11 cellular contexts compared by ENCODE assay signal in genomic region chr7:150983893-150984368, GRCh38. TPM values are rescaled to one million over a fixed set of nuclear protein-coding genes. Genes with fewer than 3 reads are reported as not detected.
DNase-seq lines count a peak whose midpoint lies in the region; ATAC-seq and TF ChIP-seq lines count a peak whose summit lies in the region.
"Had no signal": no experiment of that assay in that cellular context is flagged by ENCODE, and none has a peak within 500 bp of the region (broad histone marks: within the 10 kb centered on the region; RNA-seq: fewer than 3 reads in every experiment).

No MANE protein-coding gene starts in this region.

- H3K79me2 ChIP-seq in neural progenitor cell (ENCODE audit: low read depth), result no peaks in the 10 kb centered on the region

- H3K27ac ChIP-seq in neural progenitor cell, result no peak overlapping the region
- H3K27ac ChIP-seq: gastroesophageal sphincter had no signal

- no peak overlapping the region for H3K9ac ChIP-seq in neural progenitor cell

- H3K4me2 ChIP-seq in neural progenitor cell, result no peak overlapping the region

- no peaks in the 10 kb centered on the region for H3K36me3 ChIP-seq in neural progenitor cell
- H3K36me3 ChIP-seq: gastroesophageal sphincter had no signal

- H3K27me3 Mint-ChIP-seq in activated CD8-positive, alpha-beta memory T cell treated with anti-CD3 and anti-CD28 coated beads, Interleukin-2, amount 10 ng/mL, durations not matched to agents 7 days and 5 days, result peaks cover 72% of the 10 kb centered on the region
- H3K27me3 Mint-ChIP-seq in neural progenitor cell (ENCODE audit: insufficient read depth, low read depth) (peaks cover 35% of the 10 kb centered on the region), natural killer cell (ENCODE audit: low read depth in 2 of 2) (peaks cover 47% of the 10 kb centered on the region in 2 donors)

- intact Hi-C loops in natural killer cell (cut with micrococcal nuclease), result no loop called here

- peaks cover 8% of the 10 kb centered on the region for H3K4me1 Mint-ChIP-seq in activated CD8-positive, alpha-beta memory T cell treated with anti-CD3 and anti-CD28 coated beads, Interleukin-2, amount 10 ng/mL, durations not matched to agents 7 days and 5 days
- H3K4me1 Mint-ChIP-seq in neural progenitor cell, result peaks cover 34% of the 10 kb centered on the region
- peaks cover 17% of the 10 kb centered on the region in 2 donors for H3K4me1 Mint-ChIP-seq in natural killer cell

- no peaks in the 10 kb centered on the region for H3K9me3 Mint-ChIP-seq in activated CD8-positive, alpha-beta memory T cell treated with anti-CD3 and anti-CD28 coated beads, Interleukin-2, amount 10 ng/mL, durations not matched to agents 7 days and 5 days (ENCODE audit: low read depth)
- H3K9me3 Mint-ChIP-seq in neural progenitor cell (no peaks in the 10 kb centered on the region), natural killer cell (no peaks in the 10 kb centered on the region)
- H3K9me3 Mint-ChIP-seq: naive B cell had no signal

- no peak overlapping the region for H3K4me3 Mint-ChIP-seq in activated CD8-positive, alpha-beta memory T cell treated with anti-CD3 and anti-CD28 coated beads, Interleukin-2, amount 10 ng/mL, durations not matched to agents 7 days and 5 days
- H3K4me3 Mint-ChIP-seq in neural progenitor cell, result no peak overlapping the region
- no peak overlapping the region for H3K4me3 Mint-ChIP-seq in natural killer cell

- ATAC-seq in activated CD8-positive, alpha-beta memory T cell treated with anti-CD3 and anti-CD28 coated beads, Interleukin-2, amount 10 ng/mL, durations not matched to agents 7 days and 5 days, result no peak
- ATAC-seq in GM18502 (IDR thresholded peaks at IDR 0.05; ENCODE audit: poor library complexity, unreplicated experiment) (no peak), natural killer cell (no peak), HG03354 (IDR thresholded peaks at IDR 0.05; ENCODE audit: poor library complexity, severe bottlenecking, unreplicated experiment) (no peak)
- ATAC-seq: gastroesophageal sphincter had no signal

- H3K27ac Mint-ChIP-seq in activated CD8-positive, alpha-beta memory T cell treated with anti-CD3 and anti-CD28 coated beads, Interleukin-2, amount 10 ng/mL, durations not matched to agents 7 days and 5 days, result no peak overlapping the region
- H3K27ac Mint-ChIP-seq in neural progenitor cell (no peak overlapping the region), natural killer cell (no peak overlapping the region)
- H3K27ac Mint-ChIP-seq: naive B cell had no signal

- TF ChIP-seq CTCF in neural progenitor cell (IDR thresholded peaks at IDR 0.05), result no peak
- no peak for TF ChIP-seq CTCF in natural killer cell (IDR thresholded peaks at IDR 0.05)

- peaks cover 20% of the 10 kb centered on the region for H3K4me1 ChIP-seq in neural progenitor cell

- CTCF ChIA-PET in activated CD8-positive, alpha-beta memory T cell treated with anti-CD3 and anti-CD28 coated beads, Interleukin-2, amount 10 ng/mL, durations not matched to agents 7 days and 5 days (lab: Charles Lee), result interaction anchor here (0.8 to 4.4 kb wide), 12 partner anchors 9 to 107 kb away, joined by 3 to 58 read pairs (median 10); partner anchors contain the start of gene ABCB8

- H4K20me1 ChIP-seq in neural progenitor cell (ENCODE audit: low read depth), result peaks cover 3% of the 10 kb centered on the region

- no peaks in the 10 kb centered on the region for H3K9me3 ChIP-seq in neural progenitor cell (ENCODE audit: low read depth)
- H3K9me3 ChIP-seq: gastroesophageal sphincter had no signal

- peak; percentile 59 for DNase-seq in activated CD8-positive, alpha-beta memory T cell treated with anti-CD3 and anti-CD28 coated beads, Interleukin-2, amount 10 ng/mL, durations not matched to agents 7 days and 5 days
- no peak for DNase-seq in activated CD8-positive, alpha-beta memory T cell treated with anti-CD3 and anti-CD28 coated beads, Interleukin-2, amount 50 U/mL, for 48 hours
- DNase-seq in OCI-M1 (lab: John Stamatoyannopoulos, UW) (peak; percentile 46), neural progenitor cell (ENCODE audit: low spot score) (peak; percentile 87), natural killer cell (no peak)
- peak; percentile 34 for DNase-seq in effector CD4-positive, alpha-beta T cell
- DNase-seq: AML-193, naive B cell had no signal

- peaks cover 16% of the 10 kb centered on the region for H3F3A ChIP-seq in neural progenitor cell (ENCODE audit: low read depth)

- no peaks in the 10 kb centered on the region for H3K36me3 Mint-ChIP-seq in activated CD8-positive, alpha-beta memory T cell treated with anti-CD3 and anti-CD28 coated beads, Interleukin-2, amount 10 ng/mL, durations not matched to agents 7 days and 5 days
- H3K36me3 Mint-ChIP-seq in neural progenitor cell (no peaks in the 10 kb centered on the region), natural killer cell (no peaks in the 10 kb centered on the region)
- H3K36me3 Mint-ChIP-seq: naive B cell had no signal

- H3K4me3 ChIP-seq in neural progenitor cell, result no peak overlapping the region
- H3K4me3 ChIP-seq: gastroesophageal sphincter had no signal

- peaks cover 40% of the 10 kb centered on the region for H3K27me3 ChIP-seq in neural progenitor cell

- no peak overlapping the region for H2AFZ ChIP-seq in neural progenitor cell (replicated peaks)

RNA-seq across cellular contexts. Expression of gene KCNH2, which starts 5.8 kb away (rescaled TPM):
- total RNA-seq in activated CD8-positive, alpha-beta memory T cell treated with anti-CD3 and anti-CD28 coated beads, Interleukin-2, amount 10 ng/mL, durations not matched to agents 7 days and 5 days, result under 1 TPM in 1 of 2 experiments, not detected in 1; 0.07 TPM
- 2.6 and 11.1 TPM in 2 replicates for total RNA-seq in neural progenitor cell (ENCODE audit: low replicate concordance)
- total RNA-seq in natural killer cell, result under 1 TPM in 2 of 3 donors, not detected in 1; 0.39 to 0.60 TPM

RNA-seq across cellular contexts. Expression of gene NOS3, which starts 6.9 kb away (rescaled TPM):
- 10 to 100 TPM in 1 of 2 experiments, 1 to 10 TPM in 1; 6.4 to 10.8 TPM for total RNA-seq in activated CD8-positive, alpha-beta memory T cell treated with anti-CD3 and anti-CD28 coated beads, Interleukin-2, amount 10 ng/mL, durations not matched to agents 7 days and 5 days
- total RNA-seq in neural progenitor cell (ENCODE audit: low replicate concordance) (1.3 and 11.0 TPM in 2 replicates), natural killer cell (1 to 10 TPM; 2.6 to 5.9 (median 3.8) TPM)

RNA-seq across cellular contexts. Expression of gene ATG9B, which starts 40.4 kb away (rescaled TPM):
- total RNA-seq in activated CD8-positive, alpha-beta memory T cell treated with anti-CD3 and anti-CD28 coated beads, Interleukin-2, amount 10 ng/mL, durations not matched to agents 7 days and 5 days, result 1 to 10 TPM; 2.3 to 3.4 TPM
- total RNA-seq in neural progenitor cell (ENCODE audit: low replicate concordance) (0.43 and 1.8 TPM in 2 replicates), natural killer cell (1 to 10 TPM; 4.4 to 4.6 (median 4.5) TPM)

RNA-seq across cellular contexts. Expression of gene ABCB8, which starts 44.3 kb away (rescaled TPM):
- 10 to 100 TPM; 50.3 to 52.4 TPM for total RNA-seq in activated CD8-positive, alpha-beta memory T cell treated with anti-CD3 and anti-CD28 coated beads, Interleukin-2, amount 10 ng/mL, durations not matched to agents 7 days and 5 days
- total RNA-seq in neural progenitor cell (ENCODE audit: low replicate concordance) (7.9 and 19.9 TPM in 2 replicates), natural killer cell (10 to 100 TPM; 50.6 to 60.5 (median 53.7) TPM)

Comparison
In these comparisons a context has a peak if more than half of its experiments do, and no peak if none do; other contexts are left out.
1. DNase-seq: peak in activated CD8-positive, alpha-beta memory T cell treated with anti-CD3 and anti-CD28 coated beads, Interleukin-2, amount 10 ng/mL, durations not matched to agents 7 days and 5 days (single experiment), OCI-M1 (single experiment), effector CD4-positive, alpha-beta T cell (single experiment) and neural progenitor cell (single experiment); none in activated CD8-positive, alpha-beta memory T cell treated with anti-CD3 and anti-CD28 coated beads, Interleukin-2, amount 50 U/mL, for 48 hours (single experiment) and natural killer cell (single experiment).